Comparison of ENCODE assay signal across 8 cellular contexts in the genomic region with DNA sequence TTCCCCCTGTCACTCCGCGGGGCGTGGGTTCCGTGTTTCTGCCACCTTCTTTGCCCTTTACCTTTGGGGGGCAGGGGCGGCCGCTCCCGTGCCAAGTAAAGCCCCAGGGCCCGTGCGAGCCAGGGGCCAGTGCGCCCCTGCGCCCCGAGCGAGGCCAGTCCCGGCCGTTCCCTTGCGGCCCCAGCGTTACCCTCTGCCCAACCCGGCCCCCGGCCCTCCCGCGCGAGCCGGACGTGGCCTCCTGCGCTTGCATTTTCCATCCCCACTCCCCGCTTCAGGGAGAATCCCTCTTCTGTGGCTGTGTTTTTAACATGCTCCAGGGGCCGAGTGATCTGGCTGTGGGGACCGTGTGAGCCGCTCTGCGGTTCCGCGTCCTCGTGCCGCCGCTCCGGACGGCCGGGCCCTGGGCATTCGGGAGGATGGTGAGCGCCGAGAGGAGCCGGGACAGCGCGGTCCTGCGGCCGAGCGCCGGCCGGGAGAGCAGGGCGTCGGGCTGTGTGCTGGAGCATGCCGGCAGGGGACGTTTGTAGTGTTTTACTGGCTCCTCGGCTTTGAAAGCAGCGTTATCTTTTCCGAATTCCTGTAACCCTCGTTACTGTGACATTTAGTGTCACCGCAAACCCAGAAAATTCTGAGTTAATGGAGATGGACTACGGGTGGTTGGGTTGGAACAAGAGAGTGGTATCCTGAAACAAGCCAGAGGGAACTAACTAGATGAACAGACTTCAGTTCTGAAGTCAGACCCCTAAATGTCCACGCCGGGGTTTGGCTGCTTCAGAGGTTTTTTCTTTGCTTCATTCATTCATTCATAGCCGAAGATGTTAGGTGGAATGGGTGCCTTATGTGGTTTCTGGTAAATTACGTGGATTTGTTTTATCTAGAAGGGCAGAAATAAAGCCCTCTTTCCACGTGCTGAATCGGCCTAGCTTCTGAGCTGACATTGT. TPM values are rescaled to one million over a fixed set of nuclear protein-coding genes. Genes with fewer than 3 reads are reported as not detected.
A peak's percentile ranks its signal among the peaks of the same experiment; 100 is the strongest.
DNase-seq lines count a peak whose midpoint lies in the region; ATAC-seq and TF ChIP-seq lines count a peak whose summit lies in the region.

No MANE protein-coding gene starts in this region.

- H3K9ac ChIP-seq in NT2/D1 (ENCODE audit: insufficient read length, low read depth) = peak overlapping the region; percentile 89

- H3K9me3 ChIP-seq in NT2/D1 (ENCODE audit: insufficient read depth, low read length) = peaks cover 7% of the 10 kb centered on the region; the same call in 1 of the 2 replicates
- H3K9me3 ChIP-seq in cardiac muscle cell (ENCODE audit: low read depth) = no peaks in the 10 kb centered on the region

- H3K27ac Mint-ChIP-seq in activated naive CD8-positive, alpha-beta T cell = peak overlapping the region; percentile 94

- H3K27me3 ChIP-seq in NT2/D1 (ENCODE audit: insufficient read depth, insufficient read length) (peaks cover 31% of the 10 kb centered on the region), cardiac muscle cell (no peaks in the 10 kb centered on the region)

- no peaks in the 10 kb centered on the region for H3K27me3 Mint-ChIP-seq in activated naive CD8-positive, alpha-beta T cell

- peaks cover 3% of the 10 kb centered on the region for H3K4me1 ChIP-seq in NT2/D1 (ENCODE audit: insufficient read depth, insufficient read length)
- peaks cover 36% of the 10 kb centered on the region for H3K4me1 ChIP-seq in cardiac muscle cell (ENCODE audit: low read depth)

- DNase-seq in DMS79 treated with DMSO at 0.1 percent for 48 hours (lab: John Stamatoyannopoulos, UW) = peak; percentile 20
- DNase-seq in DMS79 (lab: John Stamatoyannopoulos, UW) = no peak
- peak; percentile 25 for DNase-seq in NT2/D1 (ENCODE audit: low read depth, low spot score)
- peak; percentile 36 to 64 for DNase-seq in cardiac muscle cell (ENCODE audit: low read depth in 1 of 2, low spot score in 1 of 2)
- peak; percentile 26 for DNase-seq in occipital lobe (lab: John Stamatoyannopoulos, UW)
- DNase-seq in GOT3 (lab: John Stamatoyannopoulos, UW) = no peak

- TF ChIP-seq CTCF in cardiac muscle cell (IDR thresholded peaks at IDR 0.05; ENCODE audit: low read depth, low read length) = peak; percentile 26

- no peak for ATAC-seq in HG03378 (IDR thresholded peaks at IDR 0.05; ENCODE audit: unreplicated experiment)

- no peaks in the 10 kb centered on the region for H3K9me3 Mint-ChIP-seq in activated naive CD8-positive, alpha-beta T cell (ENCODE audit: low read depth)

- H3K4me3 ChIP-seq in NT2/D1 (ENCODE audit: insufficient read length, low read depth) = peak overlapping the region; percentile 85
- peak overlapping the region; percentile 99 for H3K4me3 ChIP-seq in cardiac muscle cell

- no peaks in the 10 kb centered on the region for H3K36me3 Mint-ChIP-seq in activated naive CD8-positive, alpha-beta T cell

- H3K4me1 Mint-ChIP-seq in activated naive CD8-positive, alpha-beta T cell (ENCODE audit: low read depth) = peaks cover 53% of the 10 kb centered on the region

- peak overlapping the region; percentile 94 for H3K4me3 Mint-ChIP-seq in activated naive CD8-positive, alpha-beta T cell

- H3K36me3 ChIP-seq in NT2/D1 (ENCODE audit: insufficient read depth, insufficient read length, low read length) = no peaks in the 10 kb centered on the region
- no peaks in the 10 kb centered on the region for H3K36me3 ChIP-seq in cardiac muscle cell

- peak overlapping the region; percentile 88 for H3K27ac ChIP-seq in cardiac muscle cell

RNA-seq across cellular contexts. Expression of a gene that starts 1.1 kb away (rescaled TPM):
- total RNA-seq in cardiac muscle cell = 83.5 and 92.1 TPM in 2 replicates
- polyA plus RNA-seq in cardiac muscle cell = 71.4 and 73.5 TPM in 2 replicates
- 32.8 TPM for total RNA-seq in occipital lobe

Comparison
In these comparisons a context has a peak if more than half of its experiments do, and no peak if none do; other contexts are left out.
1. DNase-seq: peak in DMS79 treated with DMSO at 0.1 percent for 48 hours (single experiment), NT2/D1 (single experiment), cardiac muscle cell (2 of 2) and occipital lobe (single experiment); none in DMS79 (single experiment) and GOT3 (single experiment).